ENCODE assay signal across 1 cellular context in the genomic region with DNA sequence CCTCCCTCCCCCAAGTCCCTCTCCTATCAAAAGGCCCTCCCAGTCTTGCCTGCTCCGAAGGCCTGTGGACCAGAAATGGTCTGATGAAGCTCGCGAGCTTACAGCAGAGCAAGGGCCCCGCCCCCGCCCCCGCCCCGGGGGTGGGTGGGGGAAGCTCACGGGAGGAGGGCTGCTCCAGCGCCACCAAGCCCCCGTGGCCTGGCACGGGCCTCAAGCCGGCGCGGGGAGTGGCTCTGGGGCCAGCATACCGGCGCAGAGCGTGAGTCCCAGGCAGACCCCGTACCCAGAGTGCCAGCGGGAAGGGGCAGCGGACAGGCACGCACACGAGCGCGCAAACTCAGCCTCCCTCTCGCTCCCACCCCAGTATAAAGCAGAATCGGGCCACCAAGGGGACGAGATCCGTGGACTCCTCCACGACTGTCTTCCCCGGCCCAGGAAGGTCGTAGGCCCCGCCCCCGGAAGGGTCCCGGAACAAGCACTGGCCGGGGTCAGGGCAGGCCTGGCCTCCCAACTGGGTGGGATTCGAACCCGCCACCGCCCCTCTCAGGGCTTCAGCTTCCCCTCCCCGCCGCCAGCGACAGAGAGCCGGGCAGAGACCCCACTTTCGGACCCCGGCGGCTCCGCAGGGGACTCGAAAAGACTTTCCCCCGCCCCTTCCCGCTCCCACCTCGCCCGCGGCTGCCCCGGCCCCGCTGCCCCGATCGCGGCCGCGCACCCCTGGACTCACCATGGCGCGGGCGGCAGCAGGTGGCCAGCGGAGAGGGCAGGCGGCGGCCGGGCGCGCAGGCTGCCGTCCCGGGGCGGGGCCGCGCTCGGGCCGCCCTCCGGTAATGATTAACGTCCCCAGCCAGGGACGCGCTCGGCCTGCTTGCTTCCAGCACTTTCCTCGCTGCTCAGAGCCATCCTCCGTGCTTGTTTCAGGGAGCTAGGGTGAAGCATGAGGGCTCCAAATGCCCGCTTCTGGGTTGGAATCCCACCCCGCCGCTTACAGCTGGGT.
TF ChIP-seq lines count a peak whose summit lies in the region.

Gene PCBD1, minus strand, starts transcription at position 762 of the 997 bp plus-strand sequence. Its CDS starts 32 bp downstream, at position 730.

TF ChIP-seq in HepG2, 621 proteins besides CTCF, POLR2A, EP300 and RAD21 (continued from another document and continues in another):
- TF ChIP-seq, protein P1, sequence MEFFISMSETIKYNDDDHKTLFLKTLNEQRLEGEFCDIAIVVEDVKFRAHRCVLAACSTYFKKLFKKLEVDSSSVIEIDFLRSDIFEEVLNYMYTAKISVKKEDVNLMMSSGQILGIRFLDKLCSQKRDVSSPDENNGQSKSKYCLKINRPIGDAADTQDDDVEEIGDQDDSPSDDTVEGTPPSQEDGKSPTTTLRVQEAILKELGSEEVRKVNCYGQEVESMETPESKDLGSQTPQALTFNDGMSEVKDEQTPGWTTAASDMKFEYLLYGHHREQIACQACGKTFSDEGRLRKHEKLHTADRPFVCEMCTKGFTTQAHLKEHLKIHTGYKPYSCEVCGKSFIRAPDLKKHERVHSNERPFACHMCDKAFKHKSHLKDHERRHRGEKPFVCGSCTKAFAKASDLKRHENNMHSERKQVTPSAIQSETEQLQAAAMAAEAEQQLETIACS (CRISPR knock-in tag; IDR thresholded peaks at IDR 0.05) = 0 out of 2 replicates have a peak, but pooled peaks have one; percentile 8
- TF ChIP-seq, protein P2, sequence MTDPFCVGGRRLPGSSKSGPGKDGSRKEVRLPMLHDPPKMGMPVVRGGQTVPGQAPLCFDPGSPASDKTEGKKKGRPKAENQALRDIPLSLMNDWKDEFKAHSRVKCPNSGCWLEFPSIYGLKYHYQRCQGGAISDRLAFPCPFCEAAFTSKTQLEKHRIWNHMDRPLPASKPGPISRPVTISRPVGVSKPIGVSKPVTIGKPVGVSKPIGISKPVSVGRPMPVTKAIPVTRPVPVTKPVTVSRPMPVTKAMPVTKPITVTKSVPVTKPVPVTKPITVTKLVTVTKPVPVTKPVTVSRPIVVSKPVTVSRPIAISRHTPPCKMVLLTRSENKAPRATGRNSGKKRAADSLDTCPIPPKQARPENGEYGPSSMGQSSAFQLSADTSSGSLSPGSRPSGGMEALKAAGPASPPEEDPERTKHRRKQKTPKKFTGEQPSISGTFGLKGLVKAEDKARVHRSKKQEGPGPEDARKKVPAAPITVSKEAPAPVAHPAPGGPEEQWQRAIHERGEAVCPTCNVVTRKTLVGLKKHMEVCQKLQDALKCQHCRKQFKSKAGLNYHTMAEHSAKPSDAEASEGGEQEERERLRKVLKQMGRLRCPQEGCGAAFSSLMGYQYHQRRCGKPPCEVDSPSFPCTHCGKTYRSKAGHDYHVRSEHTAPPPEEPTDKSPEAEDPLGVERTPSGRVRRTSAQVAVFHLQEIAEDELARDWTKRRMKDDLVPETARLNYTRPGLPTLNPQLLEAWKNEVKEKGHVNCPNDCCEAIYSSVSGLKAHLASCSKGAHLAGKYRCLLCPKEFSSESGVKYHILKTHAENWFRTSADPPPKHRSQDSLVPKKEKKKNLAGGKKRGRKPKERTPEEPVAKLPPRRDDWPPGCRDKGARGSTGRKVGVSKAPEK (CRISPR knock-in tag; IDR thresholded peaks at IDR 0.05; ENCODE audit: borderline replicate concordance) = 0 out of 2 replicates have a peak, but pooled peaks have one; percentile 22
- no peak for TF ChIP-seq ZNF180 (CRISPR knock-in tag; IDR thresholded peaks at IDR 0.05; ENCODE audit: borderline replicate concordance, low read depth)
- TF ChIP-seq KLF13 (CRISPR knock-in tag; IDR thresholded peaks at IDR 0.05) = no peak
- no peak for TF ChIP-seq ZNF256 (CRISPR knock-in tag; conservative IDR thresholded peaks at IDR 0.05)
- TF ChIP-seq SRY (CRISPR knock-in tag; IDR thresholded peaks at IDR 0.05) = peak; percentile 57; the same call in 1 of the 2 replicates
- 0 out of 2 replicates have a peak, but pooled peaks have one; percentile 8 for TF ChIP-seq BCL6 (CRISPR knock-in tag; IDR thresholded peaks at IDR 0.05)
- TF ChIP-seq, protein P3, sequence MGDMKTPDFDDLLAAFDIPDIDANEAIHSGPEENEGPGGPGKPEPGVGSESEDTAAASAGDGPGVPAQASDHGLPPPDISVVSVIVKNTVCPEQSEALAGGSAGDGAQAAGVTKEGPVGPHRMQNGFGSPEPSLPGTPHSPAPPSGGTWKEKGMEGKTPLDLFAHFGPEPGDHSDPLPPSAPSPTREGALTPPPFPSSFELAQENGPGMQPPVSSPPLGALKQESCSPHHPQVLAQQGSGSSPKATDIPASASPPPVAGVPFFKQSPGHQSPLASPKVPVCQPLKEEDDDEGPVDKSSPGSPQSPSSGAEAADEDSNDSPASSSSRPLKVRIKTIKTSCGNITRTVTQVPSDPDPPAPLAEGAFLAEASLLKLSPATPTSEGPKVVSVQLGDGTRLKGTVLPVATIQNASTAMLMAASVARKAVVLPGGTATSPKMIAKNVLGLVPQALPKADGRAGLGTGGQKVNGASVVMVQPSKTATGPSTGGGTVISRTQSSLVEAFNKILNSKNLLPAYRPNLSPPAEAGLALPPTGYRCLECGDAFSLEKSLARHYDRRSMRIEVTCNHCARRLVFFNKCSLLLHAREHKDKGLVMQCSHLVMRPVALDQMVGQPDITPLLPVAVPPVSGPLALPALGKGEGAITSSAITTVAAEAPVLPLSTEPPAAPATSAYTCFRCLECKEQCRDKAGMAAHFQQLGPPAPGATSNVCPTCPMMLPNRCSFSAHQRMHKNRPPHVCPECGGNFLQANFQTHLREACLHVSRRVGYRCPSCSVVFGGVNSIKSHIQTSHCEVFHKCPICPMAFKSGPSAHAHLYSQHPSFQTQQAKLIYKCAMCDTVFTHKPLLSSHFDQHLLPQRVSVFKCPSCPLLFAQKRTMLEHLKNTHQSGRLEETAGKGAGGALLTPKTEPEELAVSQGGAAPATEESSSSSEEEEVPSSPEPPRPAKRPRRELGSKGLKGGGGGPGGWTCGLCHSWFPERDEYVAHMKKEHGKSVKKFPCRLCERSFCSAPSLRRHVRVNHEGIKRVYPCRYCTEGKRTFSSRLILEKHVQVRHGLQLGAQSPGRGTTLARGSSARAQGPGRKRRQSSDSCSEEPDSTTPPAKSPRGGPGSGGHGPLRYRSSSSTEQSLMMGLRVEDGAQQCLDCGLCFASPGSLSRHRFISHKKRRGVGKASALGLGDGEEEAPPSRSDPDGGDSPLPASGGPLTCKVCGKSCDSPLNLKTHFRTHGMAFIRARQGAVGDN (CRISPR knock-in tag; IDR thresholded peaks at IDR 0.05) = peak; percentile 86
- TF ChIP-seq, protein P4, sequence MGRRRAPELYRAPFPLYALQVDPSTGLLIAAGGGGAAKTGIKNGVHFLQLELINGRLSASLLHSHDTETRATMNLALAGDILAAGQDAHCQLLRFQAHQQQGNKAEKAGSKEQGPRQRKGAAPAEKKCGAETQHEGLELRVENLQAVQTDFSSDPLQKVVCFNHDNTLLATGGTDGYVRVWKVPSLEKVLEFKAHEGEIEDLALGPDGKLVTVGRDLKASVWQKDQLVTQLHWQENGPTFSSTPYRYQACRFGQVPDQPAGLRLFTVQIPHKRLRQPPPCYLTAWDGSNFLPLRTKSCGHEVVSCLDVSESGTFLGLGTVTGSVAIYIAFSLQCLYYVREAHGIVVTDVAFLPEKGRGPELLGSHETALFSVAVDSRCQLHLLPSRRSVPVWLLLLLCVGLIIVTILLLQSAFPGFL (CRISPR knock-in tag; IDR thresholded peaks at IDR 0.05) = no peak
- no peak for TF ChIP-seq LRRFIP1 (CRISPR knock-in tag; conservative IDR thresholded peaks at IDR 0.05)
- TF ChIP-seq ZNF567 (CRISPR knock-in tag; IDR thresholded peaks at IDR 0.05; ENCODE audit: borderline replicate concordance) = peak; percentile 59; the same call in 1 of the 2 replicates
- TF ChIP-seq ZNF44 (CRISPR knock-in tag; IDR thresholded peaks at IDR 0.05) = no peak
- TF ChIP-seq ZFP37 (CRISPR knock-in tag; IDR thresholded peaks at IDR 0.05; ENCODE audit: borderline replicate concordance) = no peak
- no peak for TF ChIP-seq FOXK1 (CRISPR knock-in tag; IDR thresholded peaks at IDR 0.05; ENCODE audit: borderline replicate concordance, low read depth)
- no peak for TF ChIP-seq ZNF251 (CRISPR knock-in tag; IDR thresholded peaks at IDR 0.05)
- TF ChIP-seq ZNF17 (CRISPR knock-in tag; IDR thresholded peaks at IDR 0.05) = no peak
- TF ChIP-seq ZNF546 (CRISPR knock-in tag; conservative IDR thresholded peaks at IDR 0.05) = no peak
- TF ChIP-seq JUN (CRISPR knock-in tag; IDR thresholded peaks at IDR 0.05) = 0 out of 2 replicates have a peak, but pooled peaks have one; percentile 41
- TF ChIP-seq, protein P5, sequence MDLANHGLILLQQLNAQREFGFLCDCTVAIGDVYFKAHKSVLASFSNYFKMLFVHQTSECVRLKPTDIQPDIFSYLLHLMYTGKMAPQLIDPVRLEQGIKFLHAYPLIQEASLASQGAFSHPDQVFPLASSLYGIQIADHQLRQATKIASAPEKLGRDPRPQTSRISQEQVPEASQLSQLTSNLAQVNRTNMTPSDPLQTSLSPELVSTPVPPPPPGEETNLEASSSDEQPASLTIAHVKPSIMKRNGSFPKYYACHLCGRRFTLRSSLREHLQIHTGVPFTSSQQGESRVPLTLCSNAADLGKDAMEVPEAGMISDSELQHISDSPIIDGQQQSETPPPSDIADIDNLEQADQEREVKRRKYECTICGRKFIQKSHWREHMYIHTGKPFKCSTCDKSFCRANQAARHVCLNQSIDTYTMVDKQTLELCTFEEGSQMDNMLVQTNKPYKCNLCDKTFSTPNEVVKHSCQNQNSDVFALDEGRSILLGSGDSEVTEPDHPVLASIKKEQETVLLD (CRISPR knock-in tag; IDR thresholded peaks at IDR 0.05; ENCODE audit: low read depth) = peak; percentile 74
- TF ChIP-seq ZFP90 (CRISPR knock-in tag; IDR thresholded peaks at IDR 0.05; ENCODE audit: borderline replicate concordance) = no peak
- peak; percentile 47; the same call in 1 of the 2 replicates for TF ChIP-seq ZNF547 (CRISPR knock-in tag; IDR thresholded peaks at IDR 0.05)
- TF ChIP-seq, protein P6, sequence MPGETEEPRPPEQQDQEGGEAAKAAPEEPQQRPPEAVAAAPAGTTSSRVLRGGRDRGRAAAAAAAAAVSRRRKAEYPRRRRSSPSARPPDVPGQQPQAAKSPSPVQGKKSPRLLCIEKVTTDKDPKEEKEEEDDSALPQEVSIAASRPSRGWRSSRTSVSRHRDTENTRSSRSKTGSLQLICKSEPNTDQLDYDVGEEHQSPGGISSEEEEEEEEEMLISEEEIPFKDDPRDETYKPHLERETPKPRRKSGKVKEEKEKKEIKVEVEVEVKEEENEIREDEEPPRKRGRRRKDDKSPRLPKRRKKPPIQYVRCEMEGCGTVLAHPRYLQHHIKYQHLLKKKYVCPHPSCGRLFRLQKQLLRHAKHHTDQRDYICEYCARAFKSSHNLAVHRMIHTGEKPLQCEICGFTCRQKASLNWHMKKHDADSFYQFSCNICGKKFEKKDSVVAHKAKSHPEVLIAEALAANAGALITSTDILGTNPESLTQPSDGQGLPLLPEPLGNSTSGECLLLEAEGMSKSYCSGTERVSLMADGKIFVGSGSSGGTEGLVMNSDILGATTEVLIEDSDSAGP (CRISPR knock-in tag; IDR thresholded peaks at IDR 0.05; ENCODE audit: borderline replicate concordance) = peak; percentile 79; the same call in 1 of the 2 replicates
- TF ChIP-seq IRX3 (CRISPR knock-in tag; IDR thresholded peaks at IDR 0.05; ENCODE audit: borderline replicate concordance, low read depth) = no peak
- TF ChIP-seq IKZF5 (CRISPR knock-in tag; IDR thresholded peaks at IDR 0.05) = peak; percentile 75; the same call in 1 of the 2 replicates
- TF ChIP-seq, protein P7, sequence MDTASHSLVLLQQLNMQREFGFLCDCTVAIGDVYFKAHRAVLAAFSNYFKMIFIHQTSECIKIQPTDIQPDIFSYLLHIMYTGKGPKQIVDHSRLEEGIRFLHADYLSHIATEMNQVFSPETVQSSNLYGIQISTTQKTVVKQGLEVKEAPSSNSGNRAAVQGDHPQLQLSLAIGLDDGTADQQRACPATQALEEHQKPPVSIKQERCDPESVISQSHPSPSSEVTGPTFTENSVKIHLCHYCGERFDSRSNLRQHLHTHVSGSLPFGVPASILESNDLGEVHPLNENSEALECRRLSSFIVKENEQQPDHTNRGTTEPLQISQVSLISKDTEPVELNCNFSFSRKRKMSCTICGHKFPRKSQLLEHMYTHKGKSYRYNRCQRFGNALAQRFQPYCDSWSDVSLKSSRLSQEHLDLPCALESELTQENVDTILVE (CRISPR knock-in tag; IDR thresholded peaks at IDR 0.05) = no peak; the same call in 1 of the 2 replicates
- TF ChIP-seq GTF2F1 (IDR thresholded peaks at IDR 0.05; ENCODE audit: low read length) = no peak
- TF ChIP-seq, protein P8, sequence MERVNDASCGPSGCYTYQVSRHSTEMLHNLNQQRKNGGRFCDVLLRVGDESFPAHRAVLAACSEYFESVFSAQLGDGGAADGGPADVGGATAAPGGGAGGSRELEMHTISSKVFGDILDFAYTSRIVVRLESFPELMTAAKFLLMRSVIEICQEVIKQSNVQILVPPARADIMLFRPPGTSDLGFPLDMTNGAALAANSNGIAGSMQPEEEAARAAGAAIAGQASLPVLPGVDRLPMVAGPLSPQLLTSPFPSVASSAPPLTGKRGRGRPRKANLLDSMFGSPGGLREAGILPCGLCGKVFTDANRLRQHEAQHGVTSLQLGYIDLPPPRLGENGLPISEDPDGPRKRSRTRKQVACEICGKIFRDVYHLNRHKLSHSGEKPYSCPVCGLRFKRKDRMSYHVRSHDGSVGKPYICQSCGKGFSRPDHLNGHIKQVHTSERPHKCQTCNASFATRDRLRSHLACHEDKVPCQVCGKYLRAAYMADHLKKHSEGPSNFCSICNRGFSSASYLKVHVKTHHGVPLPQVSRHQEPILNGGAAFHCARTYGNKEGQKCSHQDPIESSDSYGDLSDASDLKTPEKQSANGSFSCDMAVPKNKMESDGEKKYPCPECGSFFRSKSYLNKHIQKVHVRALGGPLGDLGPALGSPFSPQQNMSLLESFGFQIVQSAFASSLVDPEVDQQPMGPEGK (CRISPR knock-in tag; IDR thresholded peaks at IDR 0.05) = peak; percentile 96
- TF ChIP-seq GATA4 (IDR thresholded peaks at IDR 0.05; ENCODE audit: borderline replicate concordance, low read depth) = peak; percentile 9; the same call in 1 of the 2 replicates
- peak; percentile 68 for TF ChIP-seq CHD2 (IDR thresholded peaks at IDR 0.05; ENCODE audit: low read depth, low read length)
